Comparison of ENCODE assay signal across 14 cellular contexts in the genomic region with DNA sequence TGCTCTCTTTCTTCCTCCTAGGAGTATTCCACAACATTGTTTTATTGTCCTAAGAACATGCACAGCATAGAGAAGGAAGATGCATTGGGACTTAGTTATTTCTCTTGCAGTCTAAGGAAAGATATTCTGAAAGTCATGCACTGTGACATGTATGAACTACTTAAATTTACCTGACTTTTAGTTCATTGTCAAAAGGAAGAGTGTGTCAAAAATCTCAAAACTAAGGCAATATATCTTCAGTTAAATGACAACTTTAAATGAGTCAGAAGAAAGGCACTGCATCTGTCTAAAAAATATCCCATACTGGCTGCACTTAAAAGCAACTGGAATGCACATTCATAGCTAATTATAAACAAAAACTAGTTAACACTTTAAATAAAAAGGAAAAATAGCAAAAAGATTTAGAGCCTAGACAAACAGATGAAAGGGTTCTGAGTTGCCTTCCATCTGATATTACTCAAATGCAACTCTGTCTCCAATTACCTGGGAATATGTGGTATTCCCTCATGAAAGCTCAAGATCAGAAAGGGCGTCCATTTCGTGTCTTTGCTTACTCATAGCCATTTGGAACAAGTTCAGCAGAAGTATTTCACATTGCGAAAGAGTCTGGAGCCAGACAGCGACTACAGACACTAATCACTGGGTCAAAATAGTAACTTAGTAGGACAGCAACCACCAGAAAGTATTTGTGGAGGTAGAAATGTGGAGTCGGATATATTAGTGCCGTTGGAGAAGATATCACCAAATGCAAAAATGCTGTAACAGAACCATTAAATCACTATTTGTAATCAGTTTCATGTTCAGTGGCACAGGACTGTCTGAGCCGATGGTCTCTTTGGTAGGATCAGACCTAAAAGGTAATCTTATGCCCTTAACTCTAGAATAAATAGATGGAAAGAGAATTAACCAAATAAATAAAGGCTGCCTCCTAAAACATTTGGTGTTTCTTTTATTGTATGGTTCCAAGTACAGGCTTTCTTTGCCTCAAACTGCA.
DNase-seq lines count a peak whose midpoint lies in the region; TF ChIP-seq lines count a peak whose summit lies in the region.
"Had no signal": no experiment of that assay in that cellular context is flagged by ENCODE, and none has a peak within 500 bp of the region (broad histone marks: within the 10 kb centered on the region; RNA-seq: fewer than 3 reads in every experiment).

No MANE protein-coding gene starts in this region.

- H3K4me1 ChIP-seq in osteoblast (ENCODE audit: insufficient read depth, low read length) (peaks cover 27% of the 10 kb centered on the region), transverse colon (no peaks in the 10 kb centered on the region)
- H3K4me1 ChIP-seq: parathyroid adenoma had no signal

- TF ChIP-seq POLR2A in transverse colon (IDR thresholded peaks at IDR 0.05): no peak

- H3K27me3 ChIP-seq in osteoblast (ENCODE audit: insufficient read depth, low read length): no peaks in the 10 kb centered on the region
- H3K27me3 ChIP-seq in transverse colon: no peaks in the 10 kb centered on the region

- peak; percentile 93 for DNase-seq in AG10803 (ENCODE audit: low read depth)
- DNase-seq in LoVo (ENCODE audit: low spot score): peak; percentile 3
- DNase-seq in choroid plexus epithelial cell (ENCODE audit: low read depth): peak; percentile 84
- peak; percentile 51 for DNase-seq in osteoblast (ENCODE audit: insufficient read length, low spot score, missing footprints)
- no peak for DNase-seq in transverse colon
- DNase-seq in activated CD4-positive, alpha-beta T cell treated with anti-CD3 and anti-CD28 coated beads, Interleukin-2, amount 50 U/mL, for 1 hour: no peak
- no peak for DNase-seq in CD1c-positive myeloid dendritic cell (ENCODE audit: extremely low spot score)
- no peak for DNase-seq in DMS79 (lab: John Stamatoyannopoulos, UW)
- DNase-seq: activated effector memory CD4-positive, alpha-beta T cell treated with Interleukin-2 at 50 U/mL for 16 hours; CD8-positive, alpha-beta T cell; MM.1S; NCI-H526 had no signal

- H3K79me2 ChIP-seq in osteoblast (ENCODE audit: insufficient read depth, low read length): no peaks in the 10 kb centered on the region
- H3K79me2 ChIP-seq: parathyroid adenoma had no signal

- peak overlapping the region; percentile 27 for H3K4me2 ChIP-seq in osteoblast (ENCODE audit: insufficient read depth, low read length)

- TF ChIP-seq CTCF in AG10803 (conservative IDR thresholded peaks at IDR 0.05; ENCODE audit: low read length) (no peak), choroid plexus epithelial cell (conservative IDR thresholded peaks at IDR 0.05; ENCODE audit: low read depth, low read length) (no peak), osteoblast (IDR thresholded peaks at IDR 0.05; ENCODE audit: extremely low read depth, low read depth, low read length) (no peak), transverse colon (IDR thresholded peaks at IDR 0.05) (no peak)

- no peak for TF ChIP-seq EP300 in transverse colon (IDR thresholded peaks at IDR 0.05; ENCODE audit: low read depth)

- no peaks in the 10 kb centered on the region for H4K20me1 ChIP-seq in osteoblast (ENCODE audit: insufficient read depth, low read length)

- WGBS in transverse colon (ENCODE audit: low coverage in 1 of 2), 2 donors: 65 to 71% methylated on average over 7 of the region's 7 CpGs

- H3K27ac ChIP-seq in osteoblast (ENCODE audit: low read depth, low read length) (peak overlapping the region; percentile 79), transverse colon (no peak overlapping the region)
- H3K27ac ChIP-seq: parathyroid adenoma had no signal

- H3K4me3 ChIP-seq in AG10803 (ENCODE audit: low read length) (no peak overlapping the region), choroid plexus epithelial cell (ENCODE audit: low read depth, low read length) (no peak overlapping the region), osteoblast (ENCODE audit: insufficient read depth, low read length) (no peak overlapping the region), transverse colon (no peak overlapping the region)
- H3K4me3 ChIP-seq: lung had no signal

- in situ Hi-C loops in transverse colon (cut with MboI; ENCODE audit: low pct_ligation_motif_present in 1 of 4, low pct_unique_long_range_greater_than_20kb in 1 of 4, low sequenced_read_pairs in 3 of 4): no loop called here

- H3K36me3 ChIP-seq in osteoblast (ENCODE audit: insufficient read depth, low read length): peaks cover 12% of the 10 kb centered on the region
- no peaks in the 10 kb centered on the region for H3K36me3 ChIP-seq in transverse colon

- H3K9me3 ChIP-seq in osteoblast (ENCODE audit: low read depth, low read length): peaks cover 10% of the 10 kb centered on the region
- peaks cover 10 to 15% of the 10 kb centered on the region in 2 donors for H3K9me3 ChIP-seq in transverse colon

- intact Hi-C loops in transverse colon (cut with DNase I; ENCODE audit: low total_unique reads): no loop called here

- H2AFZ ChIP-seq in osteoblast (ENCODE audit: low read length): no peak overlapping the region
- H2AFZ ChIP-seq: parathyroid adenoma had no signal

Comparison
In these comparisons a context has a peak if more than half of its experiments do, and no peak if none do; other contexts are left out.
1. DNase-seq: peak in AG10803 (single experiment), LoVo (single experiment), choroid plexus epithelial cell (single experiment) and osteoblast (single experiment); none in transverse colon (single experiment), activated CD4-positive, alpha-beta T cell treated with anti-CD3 and anti-CD28 coated beads, Interleukin-2, amount 50 U/mL, for 1 hour (single experiment), CD1c-positive myeloid dendritic cell (single experiment) and DMS79 (single experiment).